In the genomic region with DNA sequence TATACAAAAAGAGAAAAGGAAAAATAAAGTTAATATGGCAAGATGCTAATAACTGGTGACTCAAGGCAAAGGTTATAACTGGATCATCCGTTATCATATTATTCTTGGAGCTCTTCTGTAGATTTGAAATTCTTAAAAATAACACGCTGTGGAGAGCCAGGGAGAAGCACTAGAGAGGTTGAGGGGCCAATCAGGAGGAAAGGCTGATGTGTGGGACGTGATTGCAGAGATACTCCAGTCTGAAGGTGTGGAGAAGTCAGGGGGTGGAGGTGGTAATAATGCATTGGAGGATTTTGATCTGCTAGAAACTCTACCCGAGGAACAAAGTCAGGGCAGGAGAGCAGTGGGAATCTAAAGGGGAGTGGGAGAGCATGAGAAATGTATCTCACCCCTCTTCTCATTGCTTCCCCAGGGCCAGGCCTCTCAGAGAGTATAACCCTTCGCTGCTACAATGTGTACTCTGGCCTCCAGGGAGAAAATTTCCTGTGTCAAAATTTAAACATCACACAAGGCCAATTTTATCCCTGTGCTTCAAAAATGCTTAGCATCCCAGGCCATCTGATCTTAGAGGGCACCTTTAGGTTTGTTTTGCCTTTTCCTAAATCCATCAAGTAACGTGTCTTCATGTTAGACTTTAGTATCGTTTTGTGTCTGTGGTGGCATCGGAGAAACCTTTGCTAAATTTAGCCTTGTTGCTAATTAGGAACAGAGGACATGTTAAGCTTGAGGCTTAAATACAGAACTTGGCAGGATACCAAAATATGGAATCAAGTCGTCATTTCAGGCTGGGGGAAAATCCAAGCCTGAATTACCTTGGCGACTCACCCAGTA, we compare ENCODE assay signal across 11 cellular contexts.
DNase-seq lines count a peak whose midpoint lies in the region; ATAC-seq and TF ChIP-seq lines count a peak whose summit lies in the region.
"Had no signal": no experiment of that assay in that cellular context is flagged by ENCODE, and none has a peak within 500 bp of the region (broad histone marks: within the 10 kb centered on the region; RNA-seq: fewer than 3 reads in every experiment).

No MANE protein-coding gene starts in this region.

- ATAC-seq in left ventricle myocardium superior = peak; percentile 91

- CTCF ChIA-PET in BJ (lab: Yijun Ruan, JAX) = interaction anchor here (1.2 kb wide), 1 partner anchor 43 kb away, joined by 3 read pairs; no protein-coding TSS in a partner anchor

- H3K27ac ChIP-seq in brain microvascular endothelial cell = no peak overlapping the region
- H3K27ac ChIP-seq: epithelial cell of prostate had no signal

- DNase-seq in BJ (ENCODE audit: low read depth) = peak; percentile 10
- peak; percentile 35 for DNase-seq in NCI-H2029 (lab: John Stamatoyannopoulos, UW)
- peak; percentile 37 for DNase-seq in brain microvascular endothelial cell
- DNase-seq in left ventricle myocardium superior = no peak
- DNase-seq in H4 (ENCODE audit: low spot score) = no peak
- no peak for DNase-seq in inferior parietal cortex (ENCODE audit: extremely low spot score)
- DNase-seq in OCI-M1 (lab: John Stamatoyannopoulos, UW) = no peak
- no peak for DNase-seq in activated T-cell treated with anti-CD3 and anti-CD28 coated beads, Interleukin-2, amount 50 U/mL, for 1 hour
- DNase-seq: activated naive CD4-positive, alpha-beta T cell treated with Interleukin-2 at 50 U/mL for 16 hours; retina had no signal

- no peaks in the 10 kb centered on the region for H3K27me3 ChIP-seq in BJ (ENCODE audit: control insufficient read depth, insufficient read depth, low read length)
- H3K27me3 ChIP-seq in brain microvascular endothelial cell (replicated peaks) = no peaks in the 10 kb centered on the region

- intact Hi-C loops in left ventricle myocardium superior (cut with micrococcal nuclease) = loop anchor here (10.0 kb wide), 1 partner anchor 479 kb away; no protein-coding TSS in a partner anchor

- TF ChIP-seq CTCF in BJ (IDR thresholded peaks at IDR 0.05; ENCODE audit: insufficient read depth, low read depth, low read length) = no peak
- TF ChIP-seq CTCF in brain microvascular endothelial cell (IDR thresholded peaks at IDR 0.05; ENCODE audit: low read depth, low read length, missing control alignments) = no peak

- in situ Hi-C loops in brain microvascular endothelial cell (cut with HindIII; ENCODE audit: low pct_ligation_motif_present, low sequenced_read_pairs) = loop anchor here (25.0 kb wide), 1 partner anchor 481 kb away; no protein-coding TSS in a partner anchor

- H3K36me3 ChIP-seq in BJ (ENCODE audit: control insufficient read depth, insufficient read depth, low read length) (no peaks in the 10 kb centered on the region), brain microvascular endothelial cell (replicated peaks) (no peaks in the 10 kb centered on the region)

- no peak overlapping the region for H3K4me3 ChIP-seq in BJ (ENCODE audit: low read depth, low read length)
- no peak overlapping the region for H3K4me3 ChIP-seq in brain microvascular endothelial cell (ENCODE audit: low read depth, low read length)

- POLR2A ChIA-PET in BJ (lab: Charles Lee) = no interaction called here

Comparison
In these comparisons a context has a peak if more than half of its experiments do, and no peak if none do; other contexts are left out.
1. DNase-seq: peak in BJ (single experiment), NCI-H2029 (single experiment) and brain microvascular endothelial cell (single experiment); none in left ventricle myocardium superior (single experiment), H4 (single experiment), inferior parietal cortex (single experiment), OCI-M1 (single experiment) and activated T-cell treated with anti-CD3 and anti-CD28 coated beads, Interleukin-2, amount 50 U/mL, for 1 hour (single experiment).